ENCODE assay signal across 1 cellular context in genomic region chr13:112885242-112885781, GRCh38.
A peak's percentile ranks its signal among the peaks of the same experiment; 100 is the strongest.
TF ChIP-seq lines count a peak whose summit lies in the region.

No MANE protein-coding gene starts in this region.

TF ChIP-seq in HepG2, 621 proteins besides CTCF, POLR2A, EP300 and RAD21 (continued from another document and continues in another):
- no peak for TF ChIP-seq STAG1 (CRISPR knock-in tag; IDR thresholded peaks at IDR 0.05)
- no peak for TF ChIP-seq ZBTB38 (CRISPR knock-in tag; IDR thresholded peaks at IDR 0.05)
- TF ChIP-seq CENPT (CRISPR knock-in tag; IDR thresholded peaks at IDR 0.05; ENCODE audit: low read depth): peak; percentile 71; the same call in 1 of the 2 replicates
- TF ChIP-seq CBFB (CRISPR knock-in tag; IDR thresholded peaks at IDR 0.05): no peak
- no peak for TF ChIP-seq ZNF431 (CRISPR knock-in tag; IDR thresholded peaks at IDR 0.05; ENCODE audit: borderline replicate concordance, low read depth)
- TF ChIP-seq ZNF337 (CRISPR knock-in tag; IDR thresholded peaks at IDR 0.05; ENCODE audit: borderline replicate concordance, low read depth): no peak
- peak; percentile 27 for TF ChIP-seq RBM39 (IDR thresholded peaks at IDR 0.05; ENCODE audit: low read depth, low read length, poor library complexity, severe bottlenecking)
- TF ChIP-seq RFX1 (IDR thresholded peaks at IDR 0.05): no peak
- no peak for TF ChIP-seq THAP9 (CRISPR knock-in tag; IDR thresholded peaks at IDR 0.05; ENCODE audit: borderline replicate concordance)
- TF ChIP-seq TBX2 (CRISPR knock-in tag; IDR thresholded peaks at IDR 0.05; ENCODE audit: borderline replicate concordance): no peak
- no peak for TF ChIP-seq ZNF260 (CRISPR knock-in tag; IDR thresholded peaks at IDR 0.05; ENCODE audit: borderline replicate concordance, low read depth)
- no peak for TF ChIP-seq ZNF530 (CRISPR knock-in tag; IDR thresholded peaks at IDR 0.05; ENCODE audit: low read depth)
- TF ChIP-seq ARID4A (CRISPR knock-in tag; IDR thresholded peaks at IDR 0.05; ENCODE audit: borderline replicate concordance): no peak
- TF ChIP-seq SETDB1 (CRISPR knock-in tag; IDR thresholded peaks at IDR 0.05; ENCODE audit: borderline replicate concordance): no peak
- no peak for TF ChIP-seq BRD4 (CRISPR knock-in tag; IDR thresholded peaks at IDR 0.05)
- TF ChIP-seq ZZZ3 (CRISPR knock-in tag; IDR thresholded peaks at IDR 0.05; ENCODE audit: borderline replicate concordance): no peak
- TF ChIP-seq ZNF567 (CRISPR knock-in tag; IDR thresholded peaks at IDR 0.05; ENCODE audit: borderline replicate concordance): no peak
- TF ChIP-seq ELF4 (CRISPR knock-in tag; IDR thresholded peaks at IDR 0.05; ENCODE audit: borderline replicate concordance): no peak
- TF ChIP-seq ZNF775 (CRISPR knock-in tag; IDR thresholded peaks at IDR 0.05; ENCODE audit: borderline replicate concordance): no peak
- TF ChIP-seq, protein P1, sequence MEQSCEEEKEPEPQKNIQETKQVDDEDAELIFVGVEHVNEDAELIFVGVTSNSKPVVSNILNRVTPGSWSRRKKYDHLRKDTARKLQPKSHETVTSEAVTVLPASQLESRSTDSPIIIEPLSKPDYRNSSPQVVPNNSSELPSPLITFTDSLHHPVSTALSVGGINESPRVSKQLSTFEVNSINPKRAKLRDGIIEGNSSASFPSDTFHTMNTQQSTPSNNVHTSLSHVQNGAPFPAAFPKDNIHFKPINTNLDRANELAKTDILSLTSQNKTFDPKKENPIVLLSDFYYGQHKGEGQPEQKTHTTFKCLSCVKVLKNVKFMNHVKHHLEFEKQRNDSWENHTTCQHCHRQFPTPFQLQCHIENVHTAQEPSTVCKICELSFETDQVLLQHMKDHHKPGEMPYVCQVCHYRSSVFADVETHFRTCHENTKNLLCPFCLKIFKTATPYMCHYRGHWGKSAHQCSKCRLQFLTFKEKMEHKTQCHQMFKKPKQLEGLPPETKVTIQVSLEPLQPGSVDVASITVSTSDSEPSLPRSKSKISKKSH (CRISPR knock-in tag; IDR thresholded peaks at IDR 0.05; ENCODE audit: borderline replicate concordance): no peak
- TF ChIP-seq ZNF225 (CRISPR knock-in tag; IDR thresholded peaks at IDR 0.05): no peak
- TF ChIP-seq SRY (CRISPR knock-in tag; IDR thresholded peaks at IDR 0.05): no peak
- TF ChIP-seq SRSF4 (IDR thresholded peaks at IDR 0.05; ENCODE audit: low read depth, low read length, poor library complexity, severe bottlenecking): no peak
- no peak for TF ChIP-seq FOXA1 (IDR thresholded peaks at IDR 0.05)
- TF ChIP-seq FOXA1 (CRISPR knock-in tag; IDR thresholded peaks at IDR 0.05): 0 out of 2 replicates have a peak, but pooled peaks have one; percentile 5
- TF ChIP-seq MAFG (CRISPR knock-in tag; IDR thresholded peaks at IDR 0.05): no peak
- TF ChIP-seq ZNF749 (CRISPR knock-in tag; IDR thresholded peaks at IDR 0.05; ENCODE audit: borderline replicate concordance): 0 out of 2 replicates have a peak, but pooled peaks have one; percentile 45
- no peak for TF ChIP-seq GFI1 (CRISPR knock-in tag; IDR thresholded peaks at IDR 0.05; ENCODE audit: borderline replicate concordance)
- TF ChIP-seq, protein P2, sequence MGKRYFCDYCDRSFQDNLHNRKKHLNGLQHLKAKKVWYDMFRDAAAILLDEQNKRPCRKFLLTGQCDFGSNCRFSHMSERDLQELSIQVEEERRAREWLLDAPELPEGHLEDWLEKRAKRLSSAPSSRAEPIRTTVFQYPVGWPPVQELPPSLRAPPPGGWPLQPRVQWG (CRISPR knock-in tag; IDR thresholded peaks at IDR 0.05; ENCODE audit: borderline replicate concordance, low read depth): no peak
- no peak for TF ChIP-seq CHCHD3 (CRISPR knock-in tag; IDR thresholded peaks at IDR 0.05)
- no peak for TF ChIP-seq HNRNPUL1 (IDR thresholded peaks at IDR 0.05; ENCODE audit: low read depth, low read length)
- TF ChIP-seq ETS1 (CRISPR knock-in tag; IDR thresholded peaks at IDR 0.05): no peak
- TF ChIP-seq, protein P3, sequence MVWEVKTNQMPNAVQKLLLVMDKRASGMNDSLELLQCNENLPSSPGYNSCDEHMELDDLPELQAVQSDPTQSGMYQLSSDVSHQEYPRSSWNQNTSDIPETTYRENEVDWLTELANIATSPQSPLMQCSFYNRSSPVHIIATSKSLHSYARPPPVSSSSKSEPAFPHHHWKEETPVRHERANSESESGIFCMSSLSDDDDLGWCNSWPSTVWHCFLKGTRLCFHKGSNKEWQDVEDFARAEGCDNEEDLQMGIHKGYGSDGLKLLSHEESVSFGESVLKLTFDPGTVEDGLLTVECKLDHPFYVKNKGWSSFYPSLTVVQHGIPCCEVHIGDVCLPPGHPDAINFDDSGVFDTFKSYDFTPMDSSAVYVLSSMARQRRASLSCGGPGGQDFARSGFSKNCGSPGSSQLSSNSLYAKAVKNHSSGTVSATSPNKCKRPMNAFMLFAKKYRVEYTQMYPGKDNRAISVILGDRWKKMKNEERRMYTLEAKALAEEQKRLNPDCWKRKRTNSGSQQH (CRISPR knock-in tag; IDR thresholded peaks at IDR 0.05; ENCODE audit: low read depth): no peak
- TF ChIP-seq, protein P4, sequence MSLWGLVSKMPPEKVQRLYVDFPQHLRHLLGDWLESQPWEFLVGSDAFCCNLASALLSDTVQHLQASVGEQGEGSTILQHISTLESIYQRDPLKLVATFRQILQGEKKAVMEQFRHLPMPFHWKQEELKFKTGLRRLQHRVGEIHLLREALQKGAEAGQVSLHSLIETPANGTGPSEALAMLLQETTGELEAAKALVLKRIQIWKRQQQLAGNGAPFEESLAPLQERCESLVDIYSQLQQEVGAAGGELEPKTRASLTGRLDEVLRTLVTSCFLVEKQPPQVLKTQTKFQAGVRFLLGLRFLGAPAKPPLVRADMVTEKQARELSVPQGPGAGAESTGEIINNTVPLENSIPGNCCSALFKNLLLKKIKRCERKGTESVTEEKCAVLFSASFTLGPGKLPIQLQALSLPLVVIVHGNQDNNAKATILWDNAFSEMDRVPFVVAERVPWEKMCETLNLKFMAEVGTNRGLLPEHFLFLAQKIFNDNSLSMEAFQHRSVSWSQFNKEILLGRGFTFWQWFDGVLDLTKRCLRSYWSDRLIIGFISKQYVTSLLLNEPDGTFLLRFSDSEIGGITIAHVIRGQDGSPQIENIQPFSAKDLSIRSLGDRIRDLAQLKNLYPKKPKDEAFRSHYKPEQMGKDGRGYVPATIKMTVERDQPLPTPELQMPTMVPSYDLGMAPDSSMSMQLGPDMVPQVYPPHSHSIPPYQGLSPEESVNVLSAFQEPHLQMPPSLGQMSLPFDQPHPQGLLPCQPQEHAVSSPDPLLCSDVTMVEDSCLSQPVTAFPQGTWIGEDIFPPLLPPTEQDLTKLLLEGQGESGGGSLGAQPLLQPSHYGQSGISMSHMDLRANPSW (CRISPR knock-in tag; IDR thresholded peaks at IDR 0.05; ENCODE audit: borderline replicate concordance): no peak
- no peak for TF ChIP-seq ETV6 (CRISPR knock-in tag; conservative IDR thresholded peaks at IDR 0.05)
- TF ChIP-seq PREB (CRISPR knock-in tag; IDR thresholded peaks at IDR 0.05): no peak
- no peak for TF ChIP-seq SOX13 (IDR thresholded peaks at IDR 0.05)
- TF ChIP-seq SOX13 (CRISPR knock-in tag; conservative IDR thresholded peaks at IDR 0.05 in 1 of 2, IDR thresholded peaks at IDR 0.05 in 1 of 2): no peak
- TF ChIP-seq BORCS8-MEF2B (CRISPR knock-in tag; IDR thresholded peaks at IDR 0.05): no peak
- TF ChIP-seq PCBP1 (IDR thresholded peaks at IDR 0.05; ENCODE audit: borderline replicate concordance, low read depth, low read length): 0 out of 2 replicates have a peak, but pooled peaks have one; percentile 0
- TF ChIP-seq ZBTB10 (CRISPR knock-in tag; IDR thresholded peaks at IDR 0.05; ENCODE audit: borderline replicate concordance): no peak
- TF ChIP-seq TRIM24 (CRISPR knock-in tag; IDR thresholded peaks at IDR 0.05): no peak
- no peak for TF ChIP-seq TGIF2 (CRISPR knock-in tag; IDR thresholded peaks at IDR 0.05)
